Comparison of ENCODE assay signal across 2 cellular contexts in the genomic region with DNA sequence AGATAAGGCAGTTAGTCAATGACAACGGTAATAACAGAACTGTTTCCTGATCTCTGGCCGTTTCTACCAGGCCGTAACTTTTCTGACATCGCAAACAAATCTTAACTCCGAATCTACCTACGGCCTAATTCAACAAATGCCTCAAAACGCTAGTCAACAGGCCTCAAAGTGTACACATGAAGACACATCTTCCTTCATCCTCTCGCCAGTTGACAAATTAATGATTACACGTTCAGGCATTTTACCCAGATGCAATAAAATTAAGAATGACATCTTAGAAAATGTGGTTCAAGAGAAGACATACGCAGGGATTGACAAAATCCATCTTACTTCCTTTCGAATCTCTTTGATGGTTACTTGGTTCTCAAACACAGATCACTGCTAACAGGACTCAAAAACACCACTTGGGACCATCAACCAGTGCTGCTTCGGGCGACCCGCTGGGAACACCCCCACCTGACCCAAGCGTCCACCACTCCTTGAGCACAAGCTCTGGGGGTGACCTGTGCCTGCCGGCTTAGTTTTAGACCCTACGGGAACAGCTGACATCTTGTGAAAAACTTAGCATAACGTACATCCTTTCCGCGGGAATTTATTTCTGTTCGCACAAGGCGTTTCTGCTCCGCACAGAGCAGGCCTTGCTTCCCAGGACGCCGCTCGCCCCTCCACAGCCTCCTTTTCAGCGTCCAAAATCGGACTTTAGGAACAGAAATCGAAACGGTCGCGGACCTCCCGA.
TF ChIP-seq lines count a peak whose summit lies in the region.

No MANE protein-coding gene starts in this region.

TF ChIP-seq in WTC11, 78 proteins besides CTCF, POLR2A, EP300 and RAD21 (continued from another document):
- TF ChIP-seq, protein P1, sequence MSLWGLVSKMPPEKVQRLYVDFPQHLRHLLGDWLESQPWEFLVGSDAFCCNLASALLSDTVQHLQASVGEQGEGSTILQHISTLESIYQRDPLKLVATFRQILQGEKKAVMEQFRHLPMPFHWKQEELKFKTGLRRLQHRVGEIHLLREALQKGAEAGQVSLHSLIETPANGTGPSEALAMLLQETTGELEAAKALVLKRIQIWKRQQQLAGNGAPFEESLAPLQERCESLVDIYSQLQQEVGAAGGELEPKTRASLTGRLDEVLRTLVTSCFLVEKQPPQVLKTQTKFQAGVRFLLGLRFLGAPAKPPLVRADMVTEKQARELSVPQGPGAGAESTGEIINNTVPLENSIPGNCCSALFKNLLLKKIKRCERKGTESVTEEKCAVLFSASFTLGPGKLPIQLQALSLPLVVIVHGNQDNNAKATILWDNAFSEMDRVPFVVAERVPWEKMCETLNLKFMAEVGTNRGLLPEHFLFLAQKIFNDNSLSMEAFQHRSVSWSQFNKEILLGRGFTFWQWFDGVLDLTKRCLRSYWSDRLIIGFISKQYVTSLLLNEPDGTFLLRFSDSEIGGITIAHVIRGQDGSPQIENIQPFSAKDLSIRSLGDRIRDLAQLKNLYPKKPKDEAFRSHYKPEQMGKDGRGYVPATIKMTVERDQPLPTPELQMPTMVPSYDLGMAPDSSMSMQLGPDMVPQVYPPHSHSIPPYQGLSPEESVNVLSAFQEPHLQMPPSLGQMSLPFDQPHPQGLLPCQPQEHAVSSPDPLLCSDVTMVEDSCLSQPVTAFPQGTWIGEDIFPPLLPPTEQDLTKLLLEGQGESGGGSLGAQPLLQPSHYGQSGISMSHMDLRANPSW (CRISPR knock-in tag; conservative IDR thresholded peaks at IDR 0.05; ENCODE audit: low read depth), result no peak
- TF ChIP-seq, protein P2, sequence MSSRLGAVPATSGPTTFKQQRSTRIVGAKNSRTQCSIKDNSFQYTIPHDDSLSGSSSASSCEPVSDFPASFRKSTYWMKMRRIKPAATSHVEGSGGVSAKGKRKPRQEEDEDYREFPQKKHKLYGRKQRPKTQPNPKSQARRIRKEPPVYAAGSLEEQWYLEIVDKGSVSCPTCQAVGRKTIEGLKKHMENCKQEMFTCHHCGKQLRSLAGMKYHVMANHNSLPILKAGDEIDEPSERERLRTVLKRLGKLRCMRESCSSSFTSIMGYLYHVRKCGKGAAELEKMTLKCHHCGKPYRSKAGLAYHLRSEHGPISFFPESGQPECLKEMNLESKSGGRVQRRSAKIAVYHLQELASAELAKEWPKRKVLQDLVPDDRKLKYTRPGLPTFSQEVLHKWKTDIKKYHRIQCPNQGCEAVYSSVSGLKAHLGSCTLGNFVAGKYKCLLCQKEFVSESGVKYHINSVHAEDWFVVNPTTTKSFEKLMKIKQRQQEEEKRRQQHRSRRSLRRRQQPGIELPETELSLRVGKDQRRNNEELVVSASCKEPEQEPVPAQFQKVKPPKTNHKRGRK (CRISPR knock-in tag; IDR thresholded peaks at IDR 0.05; ENCODE audit: borderline replicate concordance), result no peak
- 0 out of 2 replicates have a peak, but pooled peaks have one; percentile 31 for TF ChIP-seq FOXP1 (CRISPR knock-in tag; IDR thresholded peaks at IDR 0.05; ENCODE audit: borderline replicate concordance)
- TF ChIP-seq, protein P3, sequence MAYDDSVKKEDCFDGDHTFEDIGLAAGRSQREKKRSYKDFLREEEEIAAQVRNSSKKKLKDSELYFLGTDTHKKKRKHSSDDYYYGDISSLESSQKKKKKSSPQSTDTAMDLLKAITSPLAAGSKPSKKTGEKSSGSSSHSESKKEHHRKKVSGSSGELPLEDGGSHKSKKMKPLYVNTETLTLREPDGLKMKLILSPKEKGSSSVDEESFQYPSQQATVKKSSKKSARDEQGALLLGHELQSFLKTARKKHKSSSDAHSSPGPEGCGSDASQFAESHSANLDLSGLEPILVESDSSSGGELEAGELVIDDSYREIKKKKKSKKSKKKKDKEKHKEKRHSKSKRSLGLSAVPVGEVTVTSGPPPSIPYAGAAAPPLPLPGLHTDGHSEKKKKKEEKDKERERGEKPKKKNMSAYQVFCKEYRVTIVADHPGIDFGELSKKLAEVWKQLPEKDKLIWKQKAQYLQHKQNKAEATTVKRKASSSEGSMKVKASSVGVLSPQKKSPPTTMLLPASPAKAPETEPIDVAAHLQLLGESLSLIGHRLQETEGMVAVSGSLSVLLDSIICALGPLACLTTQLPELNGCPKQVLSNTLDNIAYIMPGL (CRISPR knock-in tag; IDR thresholded peaks at IDR 0.05), result peak; percentile 53; the same call in 1 of the 2 replicates
- TF ChIP-seq NR2C2 (CRISPR knock-in tag; IDR thresholded peaks at IDR 0.05), result no peak
TF ChIP-seq in WTC11: peak in this region for 3.

TF ChIP-seq in HepG2, 621 proteins besides CTCF, POLR2A, EP300 and RAD21 (continues in another document):
- TF ChIP-seq, protein P4, sequence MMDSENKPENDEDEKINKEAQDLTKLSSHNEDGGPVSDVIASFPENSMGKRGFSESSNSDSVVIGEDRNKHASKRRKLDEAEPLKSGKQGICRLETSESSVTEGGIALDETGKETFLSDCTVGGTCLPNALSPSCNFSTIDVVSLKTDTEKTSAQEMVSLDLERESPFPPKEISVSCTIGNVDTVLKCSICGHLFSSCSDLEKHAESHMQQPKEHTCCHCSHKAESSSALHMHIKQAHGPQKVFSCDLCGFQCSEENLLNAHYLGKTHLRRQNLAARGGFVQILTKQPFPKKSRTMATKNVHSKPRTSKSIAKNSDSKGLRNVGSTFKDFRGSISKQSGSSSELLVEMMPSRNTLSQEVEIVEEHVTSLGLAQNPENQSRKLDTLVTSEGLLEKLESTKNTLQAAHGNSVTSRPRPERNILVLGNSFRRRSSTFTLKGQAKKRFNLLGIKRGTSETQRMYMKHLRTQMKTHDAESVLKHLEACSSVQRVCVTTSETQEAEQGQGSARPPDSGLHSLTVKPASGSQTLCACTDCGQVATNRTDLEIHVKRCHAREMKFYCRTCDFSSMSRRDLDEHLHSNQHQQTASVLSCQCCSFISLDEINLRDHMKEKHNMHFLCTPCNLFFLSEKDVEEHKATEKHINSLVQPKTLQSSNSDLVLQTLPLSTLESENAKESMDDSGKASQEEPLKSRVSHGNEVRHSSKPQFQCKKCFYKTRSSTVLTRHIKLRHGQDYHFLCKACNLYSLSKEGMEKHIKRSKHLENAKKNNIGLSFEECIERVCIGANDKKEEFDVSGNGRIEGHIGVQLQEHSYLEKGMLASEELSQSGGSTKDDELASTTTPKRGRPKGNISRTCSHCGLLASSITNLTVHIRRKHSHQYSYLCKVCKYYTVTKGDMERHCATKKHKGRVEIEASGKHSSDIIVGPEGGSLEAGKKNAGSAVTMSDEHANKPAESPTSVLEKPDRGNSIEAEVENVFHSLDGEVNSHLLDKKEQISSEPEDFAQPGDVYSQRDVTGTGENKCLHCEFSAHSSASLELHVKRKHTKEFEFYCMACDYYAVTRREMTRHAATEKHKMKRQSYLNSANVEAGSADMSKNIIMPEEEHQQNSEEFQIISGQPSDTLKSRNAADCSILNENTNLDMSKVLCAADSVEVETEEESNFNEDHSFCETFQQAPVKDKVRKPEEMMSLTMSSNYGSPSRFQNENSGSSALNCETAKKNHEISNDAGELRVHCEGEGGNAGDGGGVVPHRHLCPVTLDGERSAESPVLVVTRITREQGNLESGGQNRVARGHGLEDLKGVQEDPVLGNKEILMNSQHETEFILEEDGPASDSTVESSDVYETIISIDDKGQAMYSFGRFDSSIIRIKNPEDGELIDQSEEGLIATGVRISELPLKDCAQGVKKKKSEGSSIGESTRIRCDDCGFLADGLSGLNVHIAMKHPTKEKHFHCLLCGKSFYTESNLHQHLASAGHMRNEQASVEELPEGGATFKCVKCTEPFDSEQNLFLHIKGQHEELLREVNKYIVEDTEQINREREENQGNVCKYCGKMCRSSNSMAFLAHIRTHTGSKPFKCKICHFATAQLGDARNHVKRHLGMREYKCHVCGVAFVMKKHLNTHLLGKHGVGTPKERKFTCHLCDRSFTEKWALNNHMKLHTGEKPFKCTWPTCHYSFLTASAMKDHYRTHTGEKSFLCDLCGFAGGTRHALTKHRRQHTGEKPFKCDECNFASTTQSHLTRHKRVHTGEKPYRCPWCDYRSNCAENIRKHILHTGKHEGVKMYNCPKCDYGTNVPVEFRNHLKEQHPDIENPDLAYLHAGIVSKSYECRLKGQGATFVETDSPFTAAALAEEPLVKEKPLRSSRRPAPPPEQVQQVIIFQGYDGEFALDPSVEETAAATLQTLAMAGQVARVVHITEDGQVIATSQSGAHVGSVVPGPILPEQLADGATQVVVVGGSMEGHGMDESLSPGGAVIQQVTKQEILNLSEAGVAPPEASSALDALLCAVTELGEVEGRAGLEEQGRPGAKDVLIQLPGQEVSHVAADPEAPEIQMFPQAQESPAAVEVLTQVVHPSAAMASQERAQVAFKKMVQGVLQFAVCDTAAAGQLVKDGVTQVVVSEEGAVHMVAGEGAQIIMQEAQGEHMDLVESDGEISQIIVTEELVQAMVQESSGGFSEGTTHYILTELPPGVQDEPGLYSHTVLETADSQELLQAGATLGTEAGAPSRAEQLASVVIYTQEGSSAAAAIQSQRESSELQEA (CRISPR knock-in tag; IDR thresholded peaks at IDR 0.05; ENCODE audit: not compliant biosample characterization), result no peak
- no peak for TF ChIP-seq ZNF256 (CRISPR knock-in tag; conservative IDR thresholded peaks at IDR 0.05)
- TF ChIP-seq SCMH1 (CRISPR knock-in tag; IDR thresholded peaks at IDR 0.05; ENCODE audit: borderline replicate concordance), result no peak
- no peak for TF ChIP-seq ZSCAN9 (CRISPR knock-in tag; IDR thresholded peaks at IDR 0.05; ENCODE audit: borderline replicate concordance)
- no peak for TF ChIP-seq ZBTB21 (CRISPR knock-in tag; IDR thresholded peaks at IDR 0.05)
- TF ChIP-seq YY1 (IDR thresholded peaks at IDR 0.05; ENCODE audit: insufficient read depth, insufficient replicate concordance, low read depth, low read length), result no peak
- no peak for TF ChIP-seq ZNF343 (CRISPR knock-in tag; IDR thresholded peaks at IDR 0.05)
- TF ChIP-seq, protein P5, sequence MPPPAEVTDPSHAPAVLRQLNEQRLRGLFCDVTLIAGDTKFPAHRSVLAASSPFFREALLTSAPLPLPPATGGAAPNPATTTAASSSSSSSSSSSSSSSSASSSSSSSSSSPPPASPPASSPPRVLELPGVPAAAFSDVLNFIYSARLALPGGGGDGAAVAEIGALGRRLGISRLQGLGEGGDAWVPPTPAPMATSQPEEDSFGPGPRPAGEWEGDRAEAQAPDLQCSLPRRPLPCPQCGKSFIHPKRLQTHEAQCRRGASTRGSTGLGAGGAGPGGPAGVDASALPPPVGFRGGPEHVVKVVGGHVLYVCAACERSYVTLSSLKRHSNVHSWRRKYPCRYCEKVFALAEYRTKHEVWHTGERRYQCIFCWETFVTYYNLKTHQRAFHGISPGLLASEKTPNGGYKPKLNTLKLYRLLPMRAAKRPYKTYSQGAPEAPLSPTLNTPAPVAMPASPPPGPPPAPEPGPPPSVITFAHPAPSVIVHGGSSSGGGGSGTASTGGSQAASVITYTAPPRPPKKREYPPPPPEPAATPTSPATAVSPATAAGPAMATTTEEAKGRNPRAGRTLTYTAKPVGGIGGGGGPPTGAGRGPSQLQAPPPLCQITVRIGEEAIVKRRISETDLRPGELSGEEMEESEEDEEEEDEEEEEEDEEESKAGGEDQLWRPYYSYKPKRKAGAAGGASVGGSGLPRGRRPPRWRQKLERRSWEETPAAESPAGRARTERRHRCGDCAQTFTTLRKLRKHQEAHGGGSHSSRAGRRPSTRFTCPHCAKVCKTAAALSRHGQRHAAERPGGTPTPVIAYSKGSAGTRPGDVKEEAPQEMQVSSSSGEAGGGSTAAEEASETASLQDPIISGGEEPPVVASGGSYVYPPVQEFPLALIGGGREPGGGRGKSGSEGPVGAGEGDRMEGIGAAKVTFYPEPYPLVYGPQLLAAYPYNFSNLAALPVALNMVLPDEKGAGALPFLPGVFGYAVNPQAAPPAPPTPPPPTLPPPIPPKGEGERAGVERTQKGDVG (CRISPR knock-in tag; IDR thresholded peaks at IDR 0.05; ENCODE audit: borderline replicate concordance), result no peak
- TF ChIP-seq AKAP8 (CRISPR knock-in tag; IDR thresholded peaks at IDR 0.05), result no peak
- TF ChIP-seq ZNF782 (CRISPR knock-in tag; IDR thresholded peaks at IDR 0.05; ENCODE audit: borderline replicate concordance), result no peak
- TF ChIP-seq ZNF101 (CRISPR knock-in tag; IDR thresholded peaks at IDR 0.05; ENCODE audit: borderline replicate concordance, low read depth), result no peak
- TF ChIP-seq TGIF2 (CRISPR knock-in tag; IDR thresholded peaks at IDR 0.05), result no peak
- no peak for TF ChIP-seq MEF2D (CRISPR knock-in tag; IDR thresholded peaks at IDR 0.05)
- TF ChIP-seq SIN3B (IDR thresholded peaks at IDR 0.05; ENCODE audit: low read length), result no peak
- no peak for TF ChIP-seq ZNF713 (CRISPR knock-in tag; IDR thresholded peaks at IDR 0.05)
- TF ChIP-seq HDAC6 (IDR thresholded peaks at IDR 0.05; ENCODE audit: low read depth, low read length), result no peak
- TF ChIP-seq, protein P6, sequence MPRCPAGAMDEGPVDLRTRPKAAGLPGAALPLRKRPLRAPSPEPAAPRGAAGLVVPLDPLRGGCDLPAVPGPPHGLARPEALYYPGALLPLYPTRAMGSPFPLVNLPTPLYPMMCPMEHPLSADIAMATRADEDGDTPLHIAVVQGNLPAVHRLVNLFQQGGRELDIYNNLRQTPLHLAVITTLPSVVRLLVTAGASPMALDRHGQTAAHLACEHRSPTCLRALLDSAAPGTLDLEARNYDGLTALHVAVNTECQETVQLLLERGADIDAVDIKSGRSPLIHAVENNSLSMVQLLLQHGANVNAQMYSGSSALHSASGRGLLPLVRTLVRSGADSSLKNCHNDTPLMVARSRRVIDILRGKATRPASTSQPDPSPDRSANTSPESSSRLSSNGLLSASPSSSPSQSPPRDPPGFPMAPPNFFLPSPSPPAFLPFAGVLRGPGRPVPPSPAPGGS (CRISPR knock-in tag; IDR thresholded peaks at IDR 0.05), result 0 out of 2 replicates have a peak, but pooled peaks have one; percentile 51
- no peak for TF ChIP-seq GPN1 (CRISPR knock-in tag; IDR thresholded peaks at IDR 0.05; ENCODE audit: borderline replicate concordance)
- TF ChIP-seq MBD4 (IDR thresholded peaks at IDR 0.05; ENCODE audit: borderline replicate concordance, low read length), result no peak
- TF ChIP-seq U2AF1 (optimal IDR thresholded peaks at IDR 0.05; ENCODE audit: low read depth, low read length), result no peak
- no peak for TF ChIP-seq MED8 (CRISPR knock-in tag; IDR thresholded peaks at IDR 0.05; ENCODE audit: insufficient replicate concordance)
- no peak for TF ChIP-seq ZNF17 (CRISPR knock-in tag; IDR thresholded peaks at IDR 0.05)
- TF ChIP-seq, protein P7, sequence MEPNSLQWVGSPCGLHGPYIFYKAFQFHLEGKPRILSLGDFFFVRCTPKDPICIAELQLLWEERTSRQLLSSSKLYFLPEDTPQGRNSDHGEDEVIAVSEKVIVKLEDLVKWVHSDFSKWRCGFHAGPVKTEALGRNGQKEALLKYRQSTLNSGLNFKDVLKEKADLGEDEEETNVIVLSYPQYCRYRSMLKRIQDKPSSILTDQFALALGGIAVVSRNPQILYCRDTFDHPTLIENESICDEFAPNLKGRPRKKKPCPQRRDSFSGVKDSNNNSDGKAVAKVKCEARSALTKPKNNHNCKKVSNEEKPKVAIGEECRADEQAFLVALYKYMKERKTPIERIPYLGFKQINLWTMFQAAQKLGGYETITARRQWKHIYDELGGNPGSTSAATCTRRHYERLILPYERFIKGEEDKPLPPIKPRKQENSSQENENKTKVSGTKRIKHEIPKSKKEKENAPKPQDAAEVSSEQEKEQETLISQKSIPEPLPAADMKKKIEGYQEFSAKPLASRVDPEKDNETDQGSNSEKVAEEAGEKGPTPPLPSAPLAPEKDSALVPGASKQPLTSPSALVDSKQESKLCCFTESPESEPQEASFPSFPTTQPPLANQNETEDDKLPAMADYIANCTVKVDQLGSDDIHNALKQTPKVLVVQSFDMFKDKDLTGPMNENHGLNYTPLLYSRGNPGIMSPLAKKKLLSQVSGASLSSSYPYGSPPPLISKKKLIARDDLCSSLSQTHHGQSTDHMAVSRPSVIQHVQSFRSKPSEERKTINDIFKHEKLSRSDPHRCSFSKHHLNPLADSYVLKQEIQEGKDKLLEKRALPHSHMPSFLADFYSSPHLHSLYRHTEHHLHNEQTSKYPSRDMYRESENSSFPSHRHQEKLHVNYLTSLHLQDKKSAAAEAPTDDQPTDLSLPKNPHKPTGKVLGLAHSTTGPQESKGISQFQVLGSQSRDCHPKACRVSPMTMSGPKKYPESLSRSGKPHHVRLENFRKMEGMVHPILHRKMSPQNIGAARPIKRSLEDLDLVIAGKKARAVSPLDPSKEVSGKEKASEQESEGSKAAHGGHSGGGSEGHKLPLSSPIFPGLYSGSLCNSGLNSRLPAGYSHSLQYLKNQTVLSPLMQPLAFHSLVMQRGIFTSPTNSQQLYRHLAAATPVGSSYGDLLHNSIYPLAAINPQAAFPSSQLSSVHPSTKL (CRISPR knock-in tag; IDR thresholded peaks at IDR 0.05), result no peak
